In the genomic region with DNA sequence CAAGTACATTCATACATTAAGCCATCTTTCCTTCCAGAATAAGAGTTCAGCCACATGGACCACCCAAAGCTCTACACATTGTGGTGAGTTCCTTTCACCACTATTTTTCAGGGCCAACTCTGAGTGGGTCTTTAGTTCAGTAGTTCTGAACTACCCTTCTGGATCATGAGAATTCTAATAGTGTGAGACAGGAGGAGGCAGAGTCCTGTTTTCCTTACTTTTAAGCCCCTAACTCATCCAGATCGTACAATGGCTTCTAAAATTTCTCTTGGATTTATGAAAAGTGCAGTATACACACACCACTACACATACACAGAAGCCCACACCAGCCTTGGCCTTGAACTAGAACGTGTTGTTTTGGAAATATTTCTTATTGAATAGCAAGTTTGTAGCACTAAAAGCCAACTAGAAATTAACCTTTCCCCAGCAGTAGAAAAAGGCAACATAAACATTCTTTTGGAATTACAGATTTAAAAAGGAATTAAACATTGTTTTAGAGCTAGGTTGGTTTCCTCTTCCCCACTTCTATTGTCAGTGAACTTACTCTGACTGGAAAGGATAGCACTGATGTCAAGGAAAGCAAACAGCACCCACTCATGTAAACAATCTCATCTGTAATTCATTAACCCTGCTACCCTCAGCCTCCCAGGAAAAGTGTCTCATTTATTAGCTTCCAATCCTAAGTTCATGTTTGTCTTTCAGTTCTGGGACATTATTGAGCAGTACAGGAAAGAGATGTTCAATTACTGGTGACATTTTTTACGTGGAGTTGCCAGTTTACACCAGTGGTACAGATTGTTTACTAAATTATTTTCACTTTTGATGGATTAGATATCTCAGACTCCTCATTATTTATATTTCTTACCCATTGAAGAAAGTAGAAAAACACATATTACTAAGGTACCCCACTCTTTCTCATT, we compare ENCODE assay signal across 1 cellular context.
TF ChIP-seq lines count a peak whose summit lies in the region.

No MANE protein-coding gene starts in this region.

TF ChIP-seq in HepG2, 621 proteins besides CTCF, POLR2A, EP300 and RAD21 (continued from another document and continues in another):
- TF ChIP-seq, protein P1, sequence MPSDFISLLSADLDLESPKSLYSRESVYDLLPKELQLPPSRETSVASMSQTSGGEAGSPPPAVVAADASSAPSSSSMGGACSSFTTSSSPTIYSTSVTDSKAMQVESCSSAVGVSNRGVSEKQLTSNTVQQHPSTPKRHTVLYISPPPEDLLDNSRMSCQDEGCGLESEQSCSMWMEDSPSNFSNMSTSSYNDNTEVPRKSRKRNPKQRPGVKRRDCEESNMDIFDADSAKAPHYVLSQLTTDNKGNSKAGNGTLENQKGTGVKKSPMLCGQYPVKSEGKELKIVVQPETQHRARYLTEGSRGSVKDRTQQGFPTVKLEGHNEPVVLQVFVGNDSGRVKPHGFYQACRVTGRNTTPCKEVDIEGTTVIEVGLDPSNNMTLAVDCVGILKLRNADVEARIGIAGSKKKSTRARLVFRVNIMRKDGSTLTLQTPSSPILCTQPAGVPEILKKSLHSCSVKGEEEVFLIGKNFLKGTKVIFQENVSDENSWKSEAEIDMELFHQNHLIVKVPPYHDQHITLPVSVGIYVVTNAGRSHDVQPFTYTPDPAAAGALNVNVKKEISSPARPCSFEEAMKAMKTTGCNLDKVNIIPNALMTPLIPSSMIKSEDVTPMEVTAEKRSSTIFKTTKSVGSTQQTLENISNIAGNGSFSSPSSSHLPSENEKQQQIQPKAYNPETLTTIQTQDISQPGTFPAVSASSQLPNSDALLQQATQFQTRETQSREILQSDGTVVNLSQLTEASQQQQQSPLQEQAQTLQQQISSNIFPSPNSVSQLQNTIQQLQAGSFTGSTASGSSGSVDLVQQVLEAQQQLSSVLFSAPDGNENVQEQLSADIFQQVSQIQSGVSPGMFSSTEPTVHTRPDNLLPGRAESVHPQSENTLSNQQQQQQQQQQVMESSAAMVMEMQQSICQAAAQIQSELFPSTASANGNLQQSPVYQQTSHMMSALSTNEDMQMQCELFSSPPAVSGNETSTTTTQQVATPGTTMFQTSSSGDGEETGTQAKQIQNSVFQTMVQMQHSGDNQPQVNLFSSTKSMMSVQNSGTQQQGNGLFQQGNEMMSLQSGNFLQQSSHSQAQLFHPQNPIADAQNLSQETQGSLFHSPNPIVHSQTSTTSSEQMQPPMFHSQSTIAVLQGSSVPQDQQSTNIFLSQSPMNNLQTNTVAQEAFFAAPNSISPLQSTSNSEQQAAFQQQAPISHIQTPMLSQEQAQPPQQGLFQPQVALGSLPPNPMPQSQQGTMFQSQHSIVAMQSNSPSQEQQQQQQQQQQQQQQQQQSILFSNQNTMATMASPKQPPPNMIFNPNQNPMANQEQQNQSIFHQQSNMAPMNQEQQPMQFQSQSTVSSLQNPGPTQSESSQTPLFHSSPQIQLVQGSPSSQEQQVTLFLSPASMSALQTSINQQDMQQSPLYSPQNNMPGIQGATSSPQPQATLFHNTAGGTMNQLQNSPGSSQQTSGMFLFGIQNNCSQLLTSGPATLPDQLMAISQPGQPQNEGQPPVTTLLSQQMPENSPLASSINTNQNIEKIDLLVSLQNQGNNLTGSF (CRISPR knock-in tag; IDR thresholded peaks at IDR 0.05): no peak
- TF ChIP-seq MYNN (CRISPR knock-in tag; IDR thresholded peaks at IDR 0.05; ENCODE audit: low read depth) (no peak), CENPX (CRISPR knock-in tag; IDR thresholded peaks at IDR 0.05) (no peak), KLF15 (CRISPR knock-in tag; IDR thresholded peaks at IDR 0.05; ENCODE audit: borderline replicate concordance) (no peak), ATF7 (IDR thresholded peaks at IDR 0.05) (no peak), ATF7 (CRISPR knock-in tag; IDR thresholded peaks at IDR 0.05) (no peak), ZNF382 (CRISPR knock-in tag; IDR thresholded peaks at IDR 0.05; ENCODE audit: borderline replicate concordance) (no peak), SAP130 (CRISPR knock-in tag; IDR thresholded peaks at IDR 0.05; ENCODE audit: low read depth) (peak; percentile 82), SP1 (IDR thresholded peaks at IDR 0.05) (no peak), SP1 (CRISPR knock-in tag; IDR thresholded peaks at IDR 0.05) (no peak), ZNF136 (CRISPR knock-in tag; IDR thresholded peaks at IDR 0.05; ENCODE audit: low read depth) (no peak), ZNF780A (CRISPR knock-in tag; IDR thresholded peaks at IDR 0.05) (no peak), ZNF644 (CRISPR knock-in tag; IDR thresholded peaks at IDR 0.05; ENCODE audit: low read depth) (peak; percentile 71), FOXC1 (CRISPR knock-in tag; IDR thresholded peaks at IDR 0.05; ENCODE audit: borderline replicate concordance) (no peak), HNRNPL (IDR thresholded peaks at IDR 0.05; ENCODE audit: low read depth, low read length) (no peak), ZBTB42 (CRISPR knock-in tag; IDR thresholded peaks at IDR 0.05) (no peak), ZNF709 (CRISPR knock-in tag; IDR thresholded peaks at IDR 0.05) (no peak), IRX3 (CRISPR knock-in tag; IDR thresholded peaks at IDR 0.05; ENCODE audit: borderline replicate concordance, low read depth) (no peak), IKZF4 (CRISPR knock-in tag; IDR thresholded peaks at IDR 0.05; ENCODE audit: borderline replicate concordance, low read depth, not compliant biosample characterization) (no peak), CEBPG (CRISPR knock-in tag; IDR thresholded peaks at IDR 0.05) (peak; percentile 63), KDM5B (CRISPR knock-in tag; IDR thresholded peaks at IDR 0.05; ENCODE audit: borderline replicate concordance) (no peak), KDM5A (IDR thresholded peaks at IDR 0.05; ENCODE audit: borderline replicate concordance, low read length) (no peak)
- TF ChIP-seq, protein P2, sequence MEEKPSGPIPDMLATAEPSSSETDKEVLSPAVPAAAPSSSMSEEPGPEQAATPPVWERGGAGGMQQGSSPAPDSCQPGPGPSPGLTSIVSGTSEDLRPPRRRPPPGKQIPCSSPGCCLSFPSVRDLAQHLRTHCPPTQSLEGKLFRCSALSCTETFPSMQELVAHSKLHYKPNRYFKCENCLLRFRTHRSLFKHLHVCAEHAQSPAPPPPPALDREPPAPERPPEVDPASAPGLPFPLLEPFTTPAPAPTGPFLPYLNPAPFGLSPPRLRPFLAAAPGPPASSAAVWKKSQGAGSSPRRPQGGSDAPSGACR (CRISPR knock-in tag; IDR thresholded peaks at IDR 0.05): no peak
- TF ChIP-seq, protein P3, sequence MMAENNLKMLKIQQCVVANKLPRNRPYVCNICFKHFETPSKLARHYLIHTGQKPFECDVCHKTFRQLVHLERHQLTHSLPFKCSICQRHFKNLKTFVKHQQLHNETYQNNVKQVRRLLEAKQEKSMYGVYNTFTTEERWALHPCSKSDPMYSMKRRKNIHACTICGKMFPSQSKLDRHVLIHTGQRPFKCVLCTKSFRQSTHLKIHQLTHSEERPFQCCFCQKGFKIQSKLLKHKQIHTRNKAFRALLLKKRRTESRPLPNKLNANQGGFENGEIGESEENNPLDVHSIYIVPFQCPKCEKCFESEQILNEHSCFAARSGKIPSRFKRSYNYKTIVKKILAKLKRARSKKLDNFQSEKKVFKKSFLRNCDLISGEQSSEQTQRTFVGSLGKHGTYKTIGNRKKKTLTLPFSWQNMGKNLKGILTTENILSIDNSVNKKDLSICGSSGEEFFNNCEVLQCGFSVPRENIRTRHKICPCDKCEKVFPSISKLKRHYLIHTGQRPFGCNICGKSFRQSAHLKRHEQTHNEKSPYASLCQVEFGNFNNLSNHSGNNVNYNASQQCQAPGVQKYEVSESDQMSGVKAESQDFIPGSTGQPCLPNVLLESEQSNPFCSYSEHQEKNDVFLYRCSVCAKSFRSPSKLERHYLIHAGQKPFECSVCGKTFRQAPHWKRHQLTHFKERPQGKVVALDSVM (CRISPR knock-in tag; IDR thresholded peaks at IDR 0.05): no peak
- TF ChIP-seq, protein P4, sequence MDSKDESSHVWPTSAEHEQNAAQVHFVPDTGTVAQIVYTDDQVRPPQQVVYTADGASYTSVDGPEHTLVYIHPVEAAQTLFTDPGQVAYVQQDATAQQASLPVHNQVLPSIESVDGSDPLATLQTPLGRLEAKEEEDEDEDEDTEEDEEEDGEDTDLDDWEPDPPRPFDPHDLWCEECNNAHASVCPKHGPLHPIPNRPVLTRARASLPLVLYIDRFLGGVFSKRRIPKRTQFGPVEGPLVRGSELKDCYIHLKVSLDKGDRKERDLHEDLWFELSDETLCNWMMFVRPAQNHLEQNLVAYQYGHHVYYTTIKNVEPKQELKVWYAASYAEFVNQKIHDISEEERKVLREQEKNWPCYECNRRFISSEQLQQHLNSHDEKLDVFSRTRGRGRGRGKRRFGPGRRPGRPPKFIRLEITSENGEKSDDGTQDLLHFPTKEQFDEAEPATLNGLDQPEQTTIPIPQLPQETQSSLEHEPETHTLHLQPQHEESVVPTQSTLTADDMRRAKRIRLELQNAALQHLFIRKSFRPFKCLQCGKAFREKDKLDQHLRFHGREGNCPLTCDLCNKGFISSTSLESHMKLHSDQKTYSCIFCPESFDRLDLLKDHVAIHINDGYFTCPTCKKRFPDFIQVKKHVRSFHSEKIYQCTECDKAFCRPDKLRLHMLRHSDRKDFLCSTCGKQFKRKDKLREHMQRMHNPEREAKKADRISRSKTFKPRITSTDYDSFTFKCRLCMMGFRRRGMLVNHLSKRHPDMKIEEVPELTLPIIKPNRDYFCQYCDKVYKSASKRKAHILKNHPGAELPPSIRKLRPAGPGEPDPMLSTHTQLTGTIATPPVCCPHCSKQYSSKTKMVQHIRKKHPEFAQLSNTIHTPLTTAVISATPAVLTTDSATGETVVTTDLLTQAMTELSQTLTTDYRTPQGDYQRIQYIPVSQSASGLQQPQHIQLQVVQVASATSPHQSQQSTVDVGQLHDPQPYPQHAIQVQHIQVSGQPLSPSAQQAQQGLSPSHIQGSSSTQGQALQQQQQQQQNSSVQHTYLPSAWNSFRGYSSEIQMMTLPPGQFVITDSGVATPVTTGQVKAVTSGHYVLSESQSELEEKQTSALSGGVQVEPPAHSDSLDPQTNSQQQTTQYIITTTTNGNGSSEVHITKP (CRISPR knock-in tag; IDR thresholded peaks at IDR 0.05; ENCODE audit: low read depth): peak; percentile 26; the same call in 1 of the 2 replicates
- TF ChIP-seq, protein P5, sequence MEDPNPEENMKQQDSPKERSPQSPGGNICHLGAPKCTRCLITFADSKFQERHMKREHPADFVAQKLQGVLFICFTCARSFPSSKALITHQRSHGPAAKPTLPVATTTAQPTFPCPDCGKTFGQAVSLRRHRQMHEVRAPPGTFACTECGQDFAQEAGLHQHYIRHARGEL (CRISPR knock-in tag; IDR thresholded peaks at IDR 0.05): no peak
- TF ChIP-seq, protein P6, sequence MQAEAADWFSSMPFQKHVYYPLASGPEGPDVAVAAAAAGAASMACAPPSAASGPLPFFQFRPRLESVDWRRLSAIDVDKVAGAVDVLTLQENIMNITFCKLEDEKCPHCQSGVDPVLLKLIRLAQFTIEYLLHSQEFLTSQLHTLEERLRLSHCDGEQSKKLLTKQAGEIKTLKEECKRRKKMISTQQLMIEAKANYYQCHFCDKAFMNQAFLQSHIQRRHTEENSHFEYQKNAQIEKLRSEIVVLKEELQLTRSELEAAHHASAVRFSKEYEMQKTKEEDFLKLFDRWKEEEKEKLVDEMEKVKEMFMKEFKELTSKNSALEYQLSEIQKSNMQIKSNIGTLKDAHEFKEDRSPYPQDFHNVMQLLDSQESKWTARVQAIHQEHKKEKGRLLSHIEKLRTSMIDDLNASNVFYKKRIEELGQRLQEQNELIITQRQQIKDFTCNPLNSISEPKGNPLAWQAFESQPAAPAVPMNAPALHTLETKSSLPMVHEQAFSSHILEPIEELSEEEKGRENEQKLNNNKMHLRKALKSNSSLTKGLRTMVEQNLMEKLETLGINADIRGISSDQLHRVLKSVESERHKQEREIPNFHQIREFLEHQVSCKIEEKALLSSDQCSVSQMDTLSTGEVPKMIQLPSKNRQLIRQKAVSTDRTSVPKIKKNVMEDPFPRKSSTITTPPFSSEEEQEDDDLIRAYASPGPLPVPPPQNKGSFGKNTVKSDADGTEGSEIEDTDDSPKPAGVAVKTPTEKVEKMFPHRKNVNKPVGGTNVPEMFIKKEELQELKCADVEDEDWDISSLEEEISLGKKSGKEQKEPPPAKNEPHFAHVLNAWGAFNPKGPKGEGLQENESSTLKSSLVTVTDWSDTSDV (CRISPR knock-in tag; IDR thresholded peaks at IDR 0.05): no peak
- TF ChIP-seq, protein P7, sequence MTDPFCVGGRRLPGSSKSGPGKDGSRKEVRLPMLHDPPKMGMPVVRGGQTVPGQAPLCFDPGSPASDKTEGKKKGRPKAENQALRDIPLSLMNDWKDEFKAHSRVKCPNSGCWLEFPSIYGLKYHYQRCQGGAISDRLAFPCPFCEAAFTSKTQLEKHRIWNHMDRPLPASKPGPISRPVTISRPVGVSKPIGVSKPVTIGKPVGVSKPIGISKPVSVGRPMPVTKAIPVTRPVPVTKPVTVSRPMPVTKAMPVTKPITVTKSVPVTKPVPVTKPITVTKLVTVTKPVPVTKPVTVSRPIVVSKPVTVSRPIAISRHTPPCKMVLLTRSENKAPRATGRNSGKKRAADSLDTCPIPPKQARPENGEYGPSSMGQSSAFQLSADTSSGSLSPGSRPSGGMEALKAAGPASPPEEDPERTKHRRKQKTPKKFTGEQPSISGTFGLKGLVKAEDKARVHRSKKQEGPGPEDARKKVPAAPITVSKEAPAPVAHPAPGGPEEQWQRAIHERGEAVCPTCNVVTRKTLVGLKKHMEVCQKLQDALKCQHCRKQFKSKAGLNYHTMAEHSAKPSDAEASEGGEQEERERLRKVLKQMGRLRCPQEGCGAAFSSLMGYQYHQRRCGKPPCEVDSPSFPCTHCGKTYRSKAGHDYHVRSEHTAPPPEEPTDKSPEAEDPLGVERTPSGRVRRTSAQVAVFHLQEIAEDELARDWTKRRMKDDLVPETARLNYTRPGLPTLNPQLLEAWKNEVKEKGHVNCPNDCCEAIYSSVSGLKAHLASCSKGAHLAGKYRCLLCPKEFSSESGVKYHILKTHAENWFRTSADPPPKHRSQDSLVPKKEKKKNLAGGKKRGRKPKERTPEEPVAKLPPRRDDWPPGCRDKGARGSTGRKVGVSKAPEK (CRISPR knock-in tag; IDR thresholded peaks at IDR 0.05; ENCODE audit: borderline replicate concordance): no peak
- TF ChIP-seq, protein P8, sequence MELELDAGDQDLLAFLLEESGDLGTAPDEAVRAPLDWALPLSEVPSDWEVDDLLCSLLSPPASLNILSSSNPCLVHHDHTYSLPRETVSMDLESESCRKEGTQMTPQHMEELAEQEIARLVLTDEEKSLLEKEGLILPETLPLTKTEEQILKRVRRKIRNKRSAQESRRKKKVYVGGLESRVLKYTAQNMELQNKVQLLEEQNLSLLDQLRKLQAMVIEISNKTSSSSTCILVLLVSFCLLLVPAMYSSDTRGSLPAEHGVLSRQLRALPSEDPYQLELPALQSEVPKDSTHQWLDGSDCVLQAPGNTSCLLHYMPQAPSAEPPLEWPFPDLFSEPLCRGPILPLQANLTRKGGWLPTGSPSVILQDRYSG (CRISPR knock-in tag; IDR thresholded peaks at IDR 0.05): no peak
- TF ChIP-seq, protein P9, sequence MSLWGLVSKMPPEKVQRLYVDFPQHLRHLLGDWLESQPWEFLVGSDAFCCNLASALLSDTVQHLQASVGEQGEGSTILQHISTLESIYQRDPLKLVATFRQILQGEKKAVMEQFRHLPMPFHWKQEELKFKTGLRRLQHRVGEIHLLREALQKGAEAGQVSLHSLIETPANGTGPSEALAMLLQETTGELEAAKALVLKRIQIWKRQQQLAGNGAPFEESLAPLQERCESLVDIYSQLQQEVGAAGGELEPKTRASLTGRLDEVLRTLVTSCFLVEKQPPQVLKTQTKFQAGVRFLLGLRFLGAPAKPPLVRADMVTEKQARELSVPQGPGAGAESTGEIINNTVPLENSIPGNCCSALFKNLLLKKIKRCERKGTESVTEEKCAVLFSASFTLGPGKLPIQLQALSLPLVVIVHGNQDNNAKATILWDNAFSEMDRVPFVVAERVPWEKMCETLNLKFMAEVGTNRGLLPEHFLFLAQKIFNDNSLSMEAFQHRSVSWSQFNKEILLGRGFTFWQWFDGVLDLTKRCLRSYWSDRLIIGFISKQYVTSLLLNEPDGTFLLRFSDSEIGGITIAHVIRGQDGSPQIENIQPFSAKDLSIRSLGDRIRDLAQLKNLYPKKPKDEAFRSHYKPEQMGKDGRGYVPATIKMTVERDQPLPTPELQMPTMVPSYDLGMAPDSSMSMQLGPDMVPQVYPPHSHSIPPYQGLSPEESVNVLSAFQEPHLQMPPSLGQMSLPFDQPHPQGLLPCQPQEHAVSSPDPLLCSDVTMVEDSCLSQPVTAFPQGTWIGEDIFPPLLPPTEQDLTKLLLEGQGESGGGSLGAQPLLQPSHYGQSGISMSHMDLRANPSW (CRISPR knock-in tag; IDR thresholded peaks at IDR 0.05; ENCODE audit: borderline replicate concordance): no peak
